In genomic region chr3:59273976-59274375, GRCh38 we compare ENCODE assay signal across 20 cellular contexts.
DNase-seq lines count a peak whose midpoint lies in the region; ATAC-seq and TF ChIP-seq lines count a peak whose summit lies in the region.
"Had no signal": no experiment of that assay in that cellular context is flagged by ENCODE, and none has a peak within 500 bp of the region (broad histone marks: within the 10 kb centered on the region; RNA-seq: fewer than 3 reads in every experiment).

No MANE protein-coding gene starts in this region.

- H3K27me3 Mint-ChIP-seq in activated T-helper 2 cell treated with anti-CD3 and anti-CD28 coated beads, Interferon-gamma antibody, Interleukin-2, Interleukin-4, amounts not matched to agents 10 μg/mL and 5 μg/mL and 100 μg/mL, durations not matched to agents 14 hours and 24 hours and 36 hours (ENCODE audit: low read depth), result peaks cover 3% of the 10 kb centered on the region
- H3K27me3 Mint-ChIP-seq in neural progenitor cell (ENCODE audit: insufficient read depth, low read depth), result no peaks in the 10 kb centered on the region

- H3K4me3 ChIP-seq in GM23248 (no peak overlapping the region), choroid plexus epithelial cell (ENCODE audit: low read depth, low read length) (no peak overlapping the region), neural progenitor cell (no peak overlapping the region)

- H3K4me3 Mint-ChIP-seq in activated T-helper 2 cell treated with anti-CD3 and anti-CD28 coated beads, Interferon-gamma antibody, Interleukin-2, Interleukin-4, amounts not matched to agents 10 μg/mL and 5 μg/mL and 100 μg/mL, durations not matched to agents 14 hours and 24 hours and 36 hours (ENCODE audit: low read depth), result no peak overlapping the region
- no peak overlapping the region for H3K4me3 Mint-ChIP-seq in neural progenitor cell

- H3K36me3 ChIP-seq in GM23248 (ENCODE audit: low read depth) (no peaks in the 10 kb centered on the region), neural progenitor cell (no peaks in the 10 kb centered on the region)

- intact Hi-C loops in activated T-helper 2 cell treated with anti-CD3 and anti-CD28 coated beads, Interferon-gamma antibody, Interleukin-2, Interleukin-4, amounts not matched to agents 10 μg/mL and 5 μg/mL and 100 μg/mL, durations not matched to agents 14 hours and 24 hours and 36 hours (cut with micrococcal nuclease), result no loop called here

- H3K4me1 ChIP-seq in GM23248 (ENCODE audit: insufficient read depth) (peaks cover 32% of the 10 kb centered on the region), neural progenitor cell (no peaks in the 10 kb centered on the region)
- H3K4me1 ChIP-seq: Caco-2 had no signal

- WGBS in GM23248 (ENCODE audit: low coverage in 1 of 2, low lambda C conversion rate in 2 of 2, missing lambda C conversion rate in 2 of 2), 2 experiments, result 12 to 29% methylated on average over 2 of the region's 2 CpGs

- H3K27ac Mint-ChIP-seq in activated T-helper 2 cell treated with anti-CD3 and anti-CD28 coated beads, Interferon-gamma antibody, Interleukin-2, Interleukin-4, amounts not matched to agents 10 μg/mL and 5 μg/mL and 100 μg/mL, durations not matched to agents 14 hours and 24 hours and 36 hours, result no peak overlapping the region
- no peak overlapping the region for H3K27ac Mint-ChIP-seq in neural progenitor cell

- DNase-seq in AG20443 (ENCODE audit: low spot score), result peak; percentile 74
- peak; percentile 88 for DNase-seq in GM23248
- DNase-seq in choroid plexus epithelial cell (ENCODE audit: low read depth), result peak; percentile 16
- DNase-seq in omental fat pad (ENCODE audit: low spot score), result no peak
- no peak for DNase-seq in activated T-helper 2 cell treated with anti-CD3 and anti-CD28 coated beads, Interferon-gamma antibody, Interleukin-2, Interleukin-4, amounts not matched to agents 10 μg/mL and 5 μg/mL and 100 μg/mL, durations not matched to agents 14 hours and 24 hours and 36 hours (ENCODE audit: low spot score)
- no peak for DNase-seq in neural progenitor cell (ENCODE audit: low spot score)
- DNase-seq in NCI-H2029 (lab: John Stamatoyannopoulos, UW), result no peak
- DNase-seq: Caco-2; DMS79; H7; Kasumi-1; MV-4-11; NCI-H1417 treated with DMSO at 0.1 percent for 48 hours; NCI-H2081 treated with DMSO at 0.1 percent for 48 hours; NCI-H345; NCI-H526 treated with DMSO at 0.1 percent for 48 hours; NK-92 treated with Interleukin-12 subunit alpha and Interleukin-12 subunit beta, amount 100 ng/mL, for 24 hours; T-helper 1 cell had no signal

- H3K27ac ChIP-seq in GM23248, result peak overlapping the region; percentile 39
- H3K27ac ChIP-seq in neural progenitor cell, result no peak overlapping the region

- H3K36me3 Mint-ChIP-seq in activated T-helper 2 cell treated with anti-CD3 and anti-CD28 coated beads, Interferon-gamma antibody, Interleukin-2, Interleukin-4, amounts not matched to agents 10 μg/mL and 5 μg/mL and 100 μg/mL, durations not matched to agents 14 hours and 24 hours and 36 hours (ENCODE audit: low read depth), result no peaks in the 10 kb centered on the region
- H3K36me3 Mint-ChIP-seq in neural progenitor cell, result no peaks in the 10 kb centered on the region
- H3K36me3 Mint-ChIP-seq: CD14-positive monocyte had no signal

- no peak overlapping the region for H3K9ac ChIP-seq in GM23248
- no peak overlapping the region for H3K9ac ChIP-seq in neural progenitor cell

- H3K79me2 ChIP-seq in GM23248 (ENCODE audit: insufficient read depth), result no peaks in the 10 kb centered on the region
- H3K79me2 ChIP-seq in neural progenitor cell (ENCODE audit: low read depth), result no peaks in the 10 kb centered on the region

- H3K27me3 ChIP-seq in GM23248 (replicated peaks; ENCODE audit: insufficient read depth) (no peaks in the 10 kb centered on the region), neural progenitor cell (no peaks in the 10 kb centered on the region)

- in situ Hi-C loops in GM23248 (cut with MboI), result no loop called here

- H3F3A ChIP-seq in GM23248 (ENCODE audit: insufficient read depth) (peaks cover 12% of the 10 kb centered on the region), neural progenitor cell (ENCODE audit: low read depth) (no peaks in the 10 kb centered on the region)

- no peaks in the 10 kb centered on the region; the same call in 1 of the 2 replicates for H3K9me2 ChIP-seq in GM23248 (ENCODE audit: insufficient read depth)

- H3K4me2 ChIP-seq in GM23248 (ENCODE audit: unreplicated experiment), result peak overlapping the region; percentile 32
- no peak overlapping the region for H3K4me2 ChIP-seq in neural progenitor cell

- TF ChIP-seq CTCF in choroid plexus epithelial cell (conservative IDR thresholded peaks at IDR 0.05; ENCODE audit: low read depth, low read length), result no peak
- TF ChIP-seq CTCF in omental fat pad (IDR thresholded peaks at IDR 0.05), result no peak
- TF ChIP-seq CTCF in neural progenitor cell (IDR thresholded peaks at IDR 0.05), result no peak

- no peaks in the 10 kb centered on the region for H3K9me3 ChIP-seq in GM23248 (ENCODE audit: low read depth)
- no peaks in the 10 kb centered on the region for H3K9me3 ChIP-seq in neural progenitor cell (ENCODE audit: low read depth)
- H3K9me3 ChIP-seq: Caco-2 had no signal

- ATAC-seq in omental fat pad (ENCODE audit: low FRiP score) (peak; percentile 68), GM21526 (IDR thresholded peaks at IDR 0.05; ENCODE audit: low FRiP score, unreplicated experiment) (no peak)

- H2AFZ ChIP-seq in GM23248 (no peak overlapping the region), neural progenitor cell (replicated peaks) (no peak overlapping the region)

- no peaks in the 10 kb centered on the region for H4K20me1 ChIP-seq in GM23248 (ENCODE audit: insufficient read depth)
- no peaks in the 10 kb centered on the region for H4K20me1 ChIP-seq in neural progenitor cell (ENCODE audit: low read depth)

- no peaks in the 10 kb centered on the region for H3K9me3 Mint-ChIP-seq in activated T-helper 2 cell treated with anti-CD3 and anti-CD28 coated beads, Interferon-gamma antibody, Interleukin-2, Interleukin-4, amounts not matched to agents 10 μg/mL and 5 μg/mL and 100 μg/mL, durations not matched to agents 14 hours and 24 hours and 36 hours
- H3K9me3 Mint-ChIP-seq in neural progenitor cell, result no peaks in the 10 kb centered on the region
- H3K9me3 Mint-ChIP-seq: CD14-positive monocyte had no signal

- H3K4me1 Mint-ChIP-seq in activated T-helper 2 cell treated with anti-CD3 and anti-CD28 coated beads, Interferon-gamma antibody, Interleukin-2, Interleukin-4, amounts not matched to agents 10 μg/mL and 5 μg/mL and 100 μg/mL, durations not matched to agents 14 hours and 24 hours and 36 hours (ENCODE audit: low read depth), result no peaks in the 10 kb centered on the region
- no peaks in the 10 kb centered on the region for H3K4me1 Mint-ChIP-seq in neural progenitor cell

Comparison
In these comparisons a context has a peak if more than half of its experiments do, and no peak if none do; other contexts are left out.
1. DNase-seq: peak in AG20443 (single experiment), GM23248 (single experiment) and choroid plexus epithelial cell (single experiment); none in omental fat pad (single experiment), activated T-helper 2 cell treated with anti-CD3 and anti-CD28 coated beads, Interferon-gamma antibody, Interleukin-2, Interleukin-4, amounts not matched to agents 10 μg/mL and 5 μg/mL and 100 μg/mL, durations not matched to agents 14 hours and 24 hours and 36 hours (single experiment), neural progenitor cell (single experiment) and NCI-H2029 (single experiment).